ENCODE assay signal across 26 cellular contexts in genomic region chr7:116241296-116241695, GRCh38. TPM values are rescaled to one million over a fixed set of nuclear protein-coding genes. Genes with fewer than 3 reads are reported as not detected.
DNase-seq lines count a peak whose midpoint lies in the region; ATAC-seq and TF ChIP-seq lines count a peak whose summit lies in the region.
"Had no signal": no experiment of that assay in that cellular context is flagged by ENCODE, and none has a peak within 500 bp of the region (broad histone marks: within the 10 kb centered on the region; RNA-seq: fewer than 3 reads in every experiment).

No MANE protein-coding gene starts in this region.

- H3K4me2 ChIP-seq in OCI-LY7 (ENCODE audit: low read length): no peak overlapping the region

- H4K20me1 ChIP-seq in OCI-LY7 (ENCODE audit: insufficient read depth, low read length): no peaks in the 10 kb centered on the region

- no peak for TF ChIP-seq EP300 in sigmoid colon (IDR thresholded peaks at IDR 0.05)

- no peak for DNase-seq in CD4-positive, alpha-beta memory T cell
- DNase-seq in Panc1 (ENCODE audit: low read depth, low spot score): no peak
- DNase-seq in immature natural killer cell: no peak
- DNase-seq in sigmoid colon: no peak
- DNase-seq in GM20000 (ENCODE audit: low spot score): no peak
- DNase-seq in KBM-7: no peak
- no peak for DNase-seq in OCI-LY7 (ENCODE audit: low spot score)
- DNase-seq: activated CD8-positive, alpha-beta T cell treated with anti-CD3 and anti-CD28 coated beads, Interleukin-2, amount 10 ng/mL, durations not matched to agents 7 days and 5 days; activated gamma-delta T cell; BE2C; dermis blood vessel endothelial cell; DMS153; H9; lower lobe of right lung; mucosa of descending colon; MV-4-11; NCI-H1436 treated with DMSO at 0.1 percent for 48 hours; NCI-H2107; NCI-H345; Peyer's patch; SHP77; stimulated activated CD4-positive, alpha-beta T cell treated with anti-CD3 and anti-CD28 coated beads, Interleukin-1b, Interleukin-23, amount 100 ng/mL, for 48 hours; stimulated activated naive CD8-positive, alpha-beta T cell treated with anti-CD3 and anti-CD28 coated beads, Interleukin-15, amount 100 ng/mL, for 72 hours had no signal

- H3K79me2 ChIP-seq in OCI-LY7 (ENCODE audit: insufficient read depth, low read depth, low read length): no peaks in the 10 kb centered on the region

- BruUV-seq in Panc1 (replicated peaks; lab: Mats Ljungman, UMichigan): no TSS peak
- no TSS peak for BruUV-seq in OCI-LY7 (replicated peaks; lab: Mats Ljungman, UMichigan)

- intact Hi-C loops in CD4-positive, alpha-beta memory T cell (cut with micrococcal nuclease): no loop called here
- intact Hi-C loops in Panc1 (cut with micrococcal nuclease; ENCODE audit: unreplicated experiment): no loop called here
- intact Hi-C loops in sigmoid colon (cut with DNase I): loop anchor here (5.0 kb wide), 1 partner anchor 566 kb away; no protein-coding TSS in a partner anchor
- intact Hi-C loops in OCI-LY7 (cut with micrococcal nuclease; ENCODE audit: unreplicated experiment): no loop called here

- H3K27ac Mint-ChIP-seq in CD4-positive, alpha-beta memory T cell: peak overlapping the region in 4 of 7 donors; percentile 60 to 88 (median 67)
- H3K27ac Mint-ChIP-seq in immature natural killer cell: peak overlapping the region in 4 of 6 donors; percentile 41 to 81 (median 66)
- H3K27ac Mint-ChIP-seq: activated CD8-positive, alpha-beta T cell treated with anti-CD3 and anti-CD28 coated beads, Interleukin-2, amount 10 ng/mL, durations not matched to agents 7 days and 5 days; brain; H9 had no signal

- no peaks in the 10 kb centered on the region for H3K9me2 ChIP-seq in OCI-LY7 (ENCODE audit: insufficient read depth, low read length)

- peaks cover 0 to 4% (median 0%) of the 10 kb centered on the region in 8 donors for H3K9me3 Mint-ChIP-seq in CD4-positive, alpha-beta memory T cell
- H3K9me3 Mint-ChIP-seq in immature natural killer cell: no peaks in the 10 kb centered on the region

- CTCF ChIA-PET in CD4-positive, alpha-beta memory T cell (lab: Charles Lee; ENCODE audit: partially characterized antibody): interaction anchor here (1.0 to 4.9 kb wide), 5 partner anchors 14 to 285 kb away, joined by 3 to 90 read pairs (median 7); no protein-coding TSS in a partner anchor
- CTCF ChIA-PET in Panc1 (lab: Charles Lee): interaction anchor here (0.6 kb wide), 1 partner anchor 69 kb away, joined by 3 read pairs; no protein-coding TSS in a partner anchor
- CTCF ChIA-PET in OCI-LY7 (lab: Charles Lee; ENCODE audit: unreplicated experiment): no interaction called here

- no peak for ATAC-seq in Panc1
- ATAC-seq: activated CD8-positive, alpha-beta T cell treated with anti-CD3 and anti-CD28 coated beads, Interleukin-2, amount 10 ng/mL, durations not matched to agents 7 days and 5 days; lower lobe of right lung; mucosa of descending colon; stimulated activated naive CD8-positive, alpha-beta T cell treated with anti-CD3 and anti-CD28 coated beads, Interleukin-15, amount 100 ng/mL, for 72 hours had no signal

- peaks cover 47 to 65% of the 10 kb centered on the region in 2 donors for H3K36me3 Mint-ChIP-seq in CD4-positive, alpha-beta memory T cell
- peaks cover 6 to 29% (median 11%) of the 10 kb centered on the region in 3 donors for H3K36me3 Mint-ChIP-seq in immature natural killer cell

- no peaks in the 10 kb centered on the region for H3K27me3 ChIP-seq in CD4-positive, alpha-beta memory T cell (ENCODE audit: insufficient read depth, low read length)
- H3K27me3 ChIP-seq in Panc1 (ENCODE audit: control insufficient read depth, insufficient read depth, low read length): no peaks in the 10 kb centered on the region
- H3K27me3 ChIP-seq in sigmoid colon: no peaks in the 10 kb centered on the region
- H3K27me3 ChIP-seq: BE2C, Peyer's patch, right atrium auricular region had no signal

- H3K9me3 ChIP-seq in CD4-positive, alpha-beta memory T cell (ENCODE audit: control insufficient read depth in 1 of 2, low read length in 2 of 2): no peaks in the 10 kb centered on the region
- H3K9me3 ChIP-seq in Panc1 (ENCODE audit: control insufficient read depth, insufficient read depth, low read depth, low read length): 0 out of 2 replicates have a peak, but pooled peaks cover 5% of the 10 kb centered on the region
- no peaks in the 10 kb centered on the region for H3K9me3 ChIP-seq in sigmoid colon
- no peaks in the 10 kb centered on the region for H3K9me3 ChIP-seq in OCI-LY7 (ENCODE audit: low read length)
- H3K9me3 ChIP-seq: BE2C, Peyer's patch had no signal

- H3K4me1 ChIP-seq in CD4-positive, alpha-beta memory T cell (ENCODE audit: insufficient read depth, low read length): peaks cover 1% of the 10 kb centered on the region
- peaks cover 8% of the 10 kb centered on the region for H3K4me1 ChIP-seq in Panc1 (ENCODE audit: control insufficient read depth, insufficient read depth, low read length)
- H3K4me1 ChIP-seq in sigmoid colon: peaks cover 0 to 73% (median 39%) of the 10 kb centered on the region in 4 donors
- H3K4me1 ChIP-seq in OCI-LY7 (ENCODE audit: insufficient read depth, low read length, poor library complexity, severe bottlenecking): no peaks in the 10 kb centered on the region
- H3K4me1 ChIP-seq: BE2C, lower lobe of right lung, right atrium auricular region had no signal

- in situ Hi-C loops in Panc1 (cut with HindIII; ENCODE audit: low pct_unique_long_range_greater_than_20kb, low sequenced_read_pairs): no loop called here
- in situ Hi-C loops in KBM-7 (cut with MboI; ENCODE audit: low pct_unique_long_range_greater_than_20kb, low sequenced_read_pairs): no loop called here

- TF ChIP-seq CTCF in Panc1 (IDR thresholded peaks at IDR 0.05) (no peak), sigmoid colon (IDR thresholded peaks at IDR 0.05) (no peak), GM20000 (IDR thresholded peaks at IDR 0.05; ENCODE audit: extremely low read depth, missing control alignments) (no peak), OCI-LY7 (conservative IDR thresholded peaks at IDR 0.05; ENCODE audit: low read length) (no peak)

- H3K4me3 Mint-ChIP-seq in CD4-positive, alpha-beta memory T cell: peak overlapping the region in 2 of 8 donors; percentile 22 to 23
- H3K4me3 Mint-ChIP-seq in immature natural killer cell: no peak overlapping the region
- H3K4me3 Mint-ChIP-seq: activated CD8-positive, alpha-beta T cell treated with anti-CD3 and anti-CD28 coated beads, Interleukin-2, amount 10 ng/mL, durations not matched to agents 7 days and 5 days; brain; H9; stimulated activated naive CD8-positive, alpha-beta T cell treated with anti-CD3 and anti-CD28 coated beads, Interleukin-15, amount 100 ng/mL, for 72 hours had no signal

- H3K27me3 Mint-ChIP-seq in CD4-positive, alpha-beta memory T cell: no peaks in the 10 kb centered on the region
- H3K27me3 Mint-ChIP-seq in immature natural killer cell (ENCODE audit: low read depth in 3 of 3): peaks cover 0 to 4% (median 2%) of the 10 kb centered on the region in 3 donors
- H3K27me3 Mint-ChIP-seq: stimulated activated naive CD8-positive, alpha-beta T cell treated with anti-CD3 and anti-CD28 coated beads, Interleukin-15, amount 100 ng/mL, for 72 hours had no signal

- no peak for TF ChIP-seq POLR2A in sigmoid colon (IDR thresholded peaks at IDR 0.05)

- no peak overlapping the region for H3K4me3 ChIP-seq in CD4-positive, alpha-beta memory T cell (ENCODE audit: low read length in 2 of 2)
- H3K4me3 ChIP-seq in Panc1 (ENCODE audit: low read depth in 2 of 2, low read length in 2 of 2) (no peak overlapping the region), sigmoid colon (no peak overlapping the region), OCI-LY7 (ENCODE audit: low read depth, low read length, poor library complexity, severe bottlenecking) (no peak overlapping the region)
- H3K4me3 ChIP-seq: lower lobe of right lung, mucosa of descending colon, Peyer's patch, right atrium auricular region had no signal

- peaks cover 16% of the 10 kb centered on the region for H3K36me3 ChIP-seq in CD4-positive, alpha-beta memory T cell (ENCODE audit: insufficient read depth, low read length)
- no peaks in the 10 kb centered on the region for H3K36me3 ChIP-seq in Panc1 (ENCODE audit: control insufficient read depth, insufficient read depth, low read length)
- peaks cover 0 to 11% (median 2%) of the 10 kb centered on the region in 4 donors for H3K36me3 ChIP-seq in sigmoid colon
- H3K36me3 ChIP-seq in OCI-LY7 (ENCODE audit: insufficient read depth, low read length): no peaks in the 10 kb centered on the region
- H3K36me3 ChIP-seq: BE2C, lower lobe of right lung, right atrium auricular region had no signal

- H2AFZ ChIP-seq in OCI-LY7 (ENCODE audit: low read length): no peak overlapping the region

- H3K27ac ChIP-seq in CD4-positive, alpha-beta memory T cell (ENCODE audit: low read depth, low read length): no peak overlapping the region
- peak overlapping the region; percentile 45; the same call in 1 of the 2 replicates for H3K27ac ChIP-seq in Panc1 (ENCODE audit: low read length)
- peak overlapping the region; percentile 45 to 97 (median 90) for H3K27ac ChIP-seq in sigmoid colon
- no peak overlapping the region for H3K27ac ChIP-seq in OCI-LY7 (ENCODE audit: low read depth, low read length, poor library complexity, severe bottlenecking)
- H3K27ac ChIP-seq: lower lobe of right lung, Peyer's patch, right atrium auricular region had no signal

- H3K4me1 Mint-ChIP-seq in CD4-positive, alpha-beta memory T cell: peaks cover 41 to 64% (median 48%) of the 10 kb centered on the region in 4 donors
- H3K4me1 Mint-ChIP-seq in immature natural killer cell: peaks cover 87 to 97% of the 10 kb centered on the region in 2 donors

- POLR2A ChIA-PET in CD4-positive, alpha-beta memory T cell (lab: Charles Lee; ENCODE audit: partially characterized antibody): interaction anchor here (1.4 to 2.6 kb wide), 3 partner anchors 13 to 61 kb away, joined by 3 to 8 read pairs (median 3); no protein-coding TSS in a partner anchor
- POLR2A ChIA-PET in Panc1 (lab: Charles Lee) (no interaction called here), OCI-LY7 (lab: Charles Lee) (interaction anchor here (1.0 kb wide), 1 partner anchor 10 kb away, joined by 5 read pairs; no protein-coding TSS in a partner anchor)

RNA-seq across cellular contexts. Expression of gene TES, which starts 31.0 kb away (rescaled TPM):
- 100 to 1,000 TPM; 109 to 125 TPM for total RNA-seq in CD4-positive, alpha-beta memory T cell
- polyA plus RNA-seq in CD4-positive, alpha-beta memory T cell: 100 to 1,000 TPM; 183 to 248 TPM
- total RNA-seq in Panc1 (2021; ENCODE audit: unreplicated experiment) (99.4 TPM), sigmoid colon (100 to 1,000 TPM; 289 to 514 (median 341) TPM), OCI-LY7 (2022) (not detected in 2 replicates)
- 84.1 TPM for polyA plus RNA-seq in Panc1 (2012; ENCODE audit: insufficient read length)
- polyA plus RNA-seq in immature natural killer cell (100 to 1,000 TPM; 235 to 402 (median 325) TPM), sigmoid colon (10 to 100 TPM; 53.5 to 80.7 (median 64.3) TPM)
- total RNA-seq in OCI-LY7 (2014; rRNA removed; shearing (Covaris generic)): not detected in 2 replicates
- total RNA-seq: G401 had no signal

Comparison
In these comparisons a context has a peak if more than half of its experiments do, and no peak if none do; other contexts are left out.
1. H3K27ac ChIP-seq: peak in Panc1 (single experiment) and sigmoid colon (4 of 4); none in CD4-positive, alpha-beta memory T cell (single experiment) and OCI-LY7 (single experiment).
2. RNA of gene TES, which starts 31.0 kb away (total RNA-seq): 289 to 514 TPM in sigmoid colon, 109 to 125 TPM in CD4-positive, alpha-beta memory T cell and 99.4 TPM in Panc1 (single experiment); not detected in OCI-LY7; every median in the first group is over 10 times any median in the second.